Comparison of ENCODE assay signal across 1 cellular context in genomic region chr15:32663671-32664070, GRCh38.
TF ChIP-seq lines count a peak whose summit lies in the region.

No MANE protein-coding gene starts in this region.

TF ChIP-seq in A549, 52 proteins besides CTCF, POLR2A, EP300 and RAD21:
- TF ChIP-seq EHF (CRISPR knock-in tag; IDR thresholded peaks at IDR 0.05) (no peak), NFE2L2 (conservative IDR thresholded peaks at IDR 0.05; ENCODE audit: low read length) (no peak), RCOR1 (IDR thresholded peaks at IDR 0.05; ENCODE audit: low read depth, low read length) (no peak), BHLHE40 (IDR thresholded peaks at IDR 0.05; ENCODE audit: low read depth, low read length) (no peak), CHD2 (IDR thresholded peaks at IDR 0.05; ENCODE audit: low read length, partially characterized antibody) (no peak), ZFP36 (IDR thresholded peaks at IDR 0.05; ENCODE audit: borderline replicate concordance, partially characterized antibody) (no peak)
